ENCODE assay signal across 22 cellular contexts in genomic region chr4:2663275-2663674, GRCh38.
DNase-seq lines count a peak whose midpoint lies in the region; ATAC-seq and TF ChIP-seq lines count a peak whose summit lies in the region.
"Had no signal": no experiment of that assay in that cellular context is flagged by ENCODE, and none has a peak within 500 bp of the region (broad histone marks: within the 10 kb centered on the region; RNA-seq: fewer than 3 reads in every experiment).

No MANE protein-coding gene starts in this region.

- no peak for ATAC-seq in natural killer cell treated with Interleukin-12 subunit alpha and Interleukin-12 subunit beta and Interleukin-15 and Interleukin-18, amount 100 ng/mL, for 72 hours
- no peak for ATAC-seq in natural killer cell
- ATAC-seq in gastroesophageal sphincter, result no peak
- ATAC-seq in left lung, result no peak
- ATAC-seq: activated CD4-positive, CD25-positive, alpha-beta regulatory T cell treated with anti-CD3 and anti-CD28 coated beads, Interleukin-2, amount 50 U/mL, for 24 hours; lower lobe of right lung had no signal

- intact Hi-C loops in natural killer cell (cut with micrococcal nuclease), result no loop called here
- intact Hi-C loops in left lung (cut with DNase I), result no loop called here

- WGBS in gastroesophageal sphincter (ENCODE audit: low coverage in 1 of 2), 2 donors, result 77 to 92% methylated on average over 2 of the region's 2 CpGs

- no peak overlapping the region for H3K4me3 Mint-ChIP-seq in natural killer cell treated with Interleukin-12 subunit alpha and Interleukin-12 subunit beta and Interleukin-15 and Interleukin-18, amount 100 ng/mL, for 72 hours
- H3K4me3 Mint-ChIP-seq in natural killer cell (no peak overlapping the region), chondrocyte (ENCODE audit: unreplicated experiment) (no peak overlapping the region)
- H3K4me3 Mint-ChIP-seq: activated CD4-positive, alpha-beta memory T cell treated with anti-CD3 and anti-CD28 coated beads for 36 hours; B cell; neural progenitor cell had no signal

- H3K27me3 ChIP-seq in gastroesophageal sphincter (no peaks in the 10 kb centered on the region), left lung (no peaks in the 10 kb centered on the region)
- H3K27me3 ChIP-seq: neural progenitor cell had no signal

- H3K9me3 ChIP-seq in gastroesophageal sphincter, result no peaks in the 10 kb centered on the region
- H3K9me3 ChIP-seq in left lung, result no peaks in the 10 kb centered on the region
- H3K9me3 ChIP-seq: lower lobe of right lung had no signal

- peaks cover 0 to 42% of the 10 kb centered on the region in 2 donors for H3K36me3 ChIP-seq in gastroesophageal sphincter
- peaks cover 0 to 66% of the 10 kb centered on the region in 2 donors for H3K36me3 ChIP-seq in left lung
- H3K36me3 ChIP-seq: neural progenitor cell had no signal

- H3K4me1 Mint-ChIP-seq in natural killer cell treated with Interleukin-12 subunit alpha and Interleukin-12 subunit beta and Interleukin-15 and Interleukin-18, amount 100 ng/mL, for 72 hours (ENCODE audit: low read depth in 2 of 2), result peaks cover 20 to 24% of the 10 kb centered on the region in 2 donors
- H3K4me1 Mint-ChIP-seq in natural killer cell (peaks cover 12 to 26% of the 10 kb centered on the region in 2 donors), chondrocyte (ENCODE audit: low read depth) (peaks cover 52% of the 10 kb centered on the region)
- H3K4me1 Mint-ChIP-seq: neural progenitor cell had no signal

- H3K27me3 Mint-ChIP-seq in natural killer cell treated with Interleukin-12 subunit alpha and Interleukin-12 subunit beta and Interleukin-15 and Interleukin-18, amount 100 ng/mL, for 72 hours, result no peaks in the 10 kb centered on the region
- H3K27me3 Mint-ChIP-seq in natural killer cell (ENCODE audit: low read depth in 2 of 2), result no peaks in the 10 kb centered on the region
- H3K27me3 Mint-ChIP-seq in chondrocyte (ENCODE audit: low read depth), result no peaks in the 10 kb centered on the region
- H3K27me3 Mint-ChIP-seq: activated CD4-positive, alpha-beta memory T cell treated with anti-CD3 and anti-CD28 coated beads for 36 hours; B cell had no signal

- peaks cover 21% of the 10 kb centered on the region for H3K36me3 Mint-ChIP-seq in natural killer cell treated with Interleukin-12 subunit alpha and Interleukin-12 subunit beta and Interleukin-15 and Interleukin-18, amount 100 ng/mL, for 72 hours
- H3K36me3 Mint-ChIP-seq in natural killer cell (peaks cover 18% of the 10 kb centered on the region), chondrocyte (ENCODE audit: low read depth) (peaks cover 29% of the 10 kb centered on the region)

- H3K9me3 Mint-ChIP-seq in natural killer cell treated with Interleukin-12 subunit alpha and Interleukin-12 subunit beta and Interleukin-15 and Interleukin-18, amount 100 ng/mL, for 72 hours, result no peaks in the 10 kb centered on the region
- H3K9me3 Mint-ChIP-seq in natural killer cell, result no peaks in the 10 kb centered on the region
- no peaks in the 10 kb centered on the region for H3K9me3 Mint-ChIP-seq in chondrocyte (ENCODE audit: low read depth)
- H3K9me3 Mint-ChIP-seq: activated CD4-positive, alpha-beta memory T cell treated with anti-CD3 and anti-CD28 coated beads for 36 hours; neural progenitor cell had no signal

- H3K27ac Mint-ChIP-seq in natural killer cell treated with Interleukin-12 subunit alpha and Interleukin-12 subunit beta and Interleukin-15 and Interleukin-18, amount 100 ng/mL, for 72 hours, result peak overlapping the region; percentile 56 to 58
- peak overlapping the region in 1 of 2 donors; percentile 48 for H3K27ac Mint-ChIP-seq in natural killer cell
- H3K27ac Mint-ChIP-seq in chondrocyte (ENCODE audit: unreplicated experiment), result peak overlapping the region; percentile 59
- H3K27ac Mint-ChIP-seq: activated CD4-positive, alpha-beta memory T cell treated with anti-CD3 and anti-CD28 coated beads for 36 hours; B cell; neural progenitor cell had no signal

- TF ChIP-seq CTCF in natural killer cell (IDR thresholded peaks at IDR 0.05) (no peak), chondrocyte (IDR thresholded peaks at IDR 0.05) (no peak), gastroesophageal sphincter (IDR thresholded peaks at IDR 0.05) (no peak), left lung (IDR thresholded peaks at IDR 0.05) (no peak)

- H3K4me1 ChIP-seq in gastroesophageal sphincter (peaks cover 0 to 77% (median 16%) of the 10 kb centered on the region in 3 donors), left lung (peaks cover 4 to 20% of the 10 kb centered on the region in 2 donors)
- H3K4me1 ChIP-seq: neural progenitor cell had no signal

- TF ChIP-seq EP300 in gastroesophageal sphincter (IDR thresholded peaks at IDR 0.05), result no peak

- no peak for TF ChIP-seq POLR2A in gastroesophageal sphincter (IDR thresholded peaks at IDR 0.05)

- DNase-seq in natural killer cell treated with Interleukin-12 subunit alpha and Interleukin-12 subunit beta and Interleukin-15 and Interleukin-18, amount 100 ng/mL, for 72 hours (ENCODE audit: low spot score), result no peak
- DNase-seq in natural killer cell (no peak), chondrocyte (ENCODE audit: low spot score) (no peak), activated gamma-delta T cell treated with Interleukin-2 at 50 U/mL for 16 hours (no peak), left lung (no peak), ureter (ENCODE audit: low spot score) (no peak), HPDE6-E6E7 (ENCODE audit: extremely low spot score) (no peak)
- DNase-seq: activated CD4-positive, alpha-beta memory T cell treated with anti-CD3 and anti-CD28 coated beads for 36 hours; activated CD8-positive, alpha-beta memory T cell treated with anti-CD3 and anti-CD28 coated beads, Interleukin-2, amount 50 U/mL, for 48 hours; activated naive CD4-positive, alpha-beta T cell treated with anti-CD3 and anti-CD28 coated beads, Interleukin-2, amount 50 U/mL, for 16 hours; DMS153; glutamatergic neuron; Karpas-422; kidney; lower lobe of right lung; NCI-H510A; posterior cingulate gyrus; stimulated activated naive CD4-positive, alpha-beta T cell treated with Interleukin-2 at 50 U/mL for 16 hours had no signal

- H3K4me3 ChIP-seq in gastroesophageal sphincter (no peak overlapping the region), left lung (no peak overlapping the region)
- H3K4me3 ChIP-seq: lower lobe of right lung, neural progenitor cell had no signal

- H3K27ac ChIP-seq in gastroesophageal sphincter, result peak overlapping the region in 3 of 4 donors; percentile 57 to 85 (median 82)
- H3K27ac ChIP-seq in left lung, result no peak overlapping the region
- H3K27ac ChIP-seq: lower lobe of right lung, neural progenitor cell had no signal

Comparison
In these comparisons a context has a peak if more than half of its experiments do, and no peak if none do; other contexts are left out.
1. H3K27ac ChIP-seq: peak in gastroesophageal sphincter (3 of 4); none in left lung (0 of 2).